8 cellular contexts compared by ENCODE assay signal in genomic region chr17:57084361-57084801, GRCh38. TPM values are rescaled to one million over a fixed set of nuclear protein-coding genes. Genes with fewer than 3 reads are reported as not detected.
A peak's percentile ranks its signal among the peaks of the same experiment; 100 is the strongest.
DNase-seq lines count a peak whose midpoint lies in the region; TF ChIP-seq lines count a peak whose summit lies in the region.

No MANE protein-coding gene starts in this region.

- H3K27me3 ChIP-seq in duodenal mucosa (ENCODE audit: control insufficient read depth in 1 of 2, insufficient read depth in 2 of 2, low read length in 2 of 2), result no peaks in the 10 kb centered on the region

- peak overlapping the region; percentile 98 for H3K27ac Mint-ChIP-seq in neural crest cell (ENCODE audit: unreplicated experiment)

- DNase-seq in GM19238 (ENCODE audit: insufficient read length, low spot score), result peak; percentile 26
- peak; percentile 64 for DNase-seq in KG1 (lab: John Stamatoyannopoulos, UW)
- no peak for DNase-seq in neural crest cell (ENCODE audit: low read depth, low spot score)
- no peak for DNase-seq in NCI-H2171 (lab: John Stamatoyannopoulos, UW)
- no peak for DNase-seq in NK-92 treated with Interleukin-12 subunit alpha and Interleukin-12 subunit beta, amount 100 ng/mL, for 24 hours (lab: John Stamatoyannopoulos, UW)
- no peak for DNase-seq in islet precursor cell
- no peak for DNase-seq in NCI-H446 (lab: John Stamatoyannopoulos, UW)

- H3K4me3 Mint-ChIP-seq in neural crest cell, result peak overlapping the region; percentile 95

- H3K27ac ChIP-seq in duodenal mucosa (ENCODE audit: low read depth, low read length), result peak overlapping the region; percentile 87

- H3K9me3 ChIP-seq in duodenal mucosa (ENCODE audit: control insufficient read depth in 1 of 2, low read length in 2 of 2), result no peaks in the 10 kb centered on the region

- no peak for TF ChIP-seq CTCF in neural crest cell (conservative IDR thresholded peaks at IDR 0.05)

- peaks cover 24% of the 10 kb centered on the region for H3K27me3 Mint-ChIP-seq in neural crest cell (ENCODE audit: low read depth)

- peaks cover 0 to 3% of the 10 kb centered on the region in 2 donors for H3K36me3 ChIP-seq in duodenal mucosa (ENCODE audit: control insufficient read depth in 1 of 2, insufficient read depth in 2 of 2, low read length in 2 of 2)

- peak overlapping the region; percentile 92 to 94 for H3K9ac ChIP-seq in duodenal mucosa (ENCODE audit: low read depth in 1 of 2, low read length in 2 of 2)

- peaks cover 20% of the 10 kb centered on the region for H3K4me1 Mint-ChIP-seq in neural crest cell

- H3K4me3 ChIP-seq in duodenal mucosa (ENCODE audit: low read depth in 1 of 2, low read length in 2 of 2), result peak overlapping the region; percentile 92 to 93

- H3K4me1 ChIP-seq in duodenal mucosa (ENCODE audit: control insufficient read depth in 1 of 2, insufficient read depth in 2 of 2, low read length in 2 of 2), result peaks cover 29 to 35% of the 10 kb centered on the region in 2 donors

- H3K9me3 Mint-ChIP-seq in neural crest cell, result no peaks in the 10 kb centered on the region

- H3K36me3 Mint-ChIP-seq in neural crest cell (ENCODE audit: low read depth), result no peaks in the 10 kb centered on the region

RNA-seq across cellular contexts. Expression of gene AKAP1, which starts 0.7 kb away (rescaled TPM):
- total RNA-seq in neural crest cell, result 21.5 and 23.4 TPM in 2 replicates

Comparison
In these comparisons a context has a peak if more than half of its experiments do, and no peak if none do; other contexts are left out.
1. DNase-seq: peak in GM19238 (single experiment) and KG1 (single experiment); none in neural crest cell (single experiment), NCI-H2171 (single experiment), NK-92 treated with Interleukin-12 subunit alpha and Interleukin-12 subunit beta, amount 100 ng/mL, for 24 hours (single experiment), islet precursor cell (single experiment) and NCI-H446 (0 of 2).